27 cellular contexts compared by ENCODE assay signal in genomic region chr1:167068761-167069160, GRCh38. TPM values are rescaled to one million over a fixed set of nuclear protein-coding genes. Genes with fewer than 3 reads are reported as not detected.
"Had no signal": no experiment of that assay in that cellular context is flagged by ENCODE, and none has a peak within 500 bp of the region (broad histone marks: within the 10 kb centered on the region; RNA-seq: fewer than 3 reads in every experiment).

No MANE protein-coding gene starts in this region.

- H3K9ac ChIP-seq: KMS-11 had no signal

- H3K36me3 ChIP-seq: SJSA1 had no signal

- H3K4me2 ChIP-seq: KMS-11 had no signal

- DNase-seq: IMR-90, Kasumi-1, MM.1S, MV-4-11, NCI-H1048, NCI-H1105, NCI-H1417, NCI-H1436 treated with DMSO at 0.1 percent for 48 hours, NCI-H1694 treated with DMSO at 0.1 percent for 48 hours, NCI-H1930, NCI-H2081 treated with DMSO at 0.1 percent for 48 hours, NCI-H2171, NCI-H226, NCI-H446, NCI-H510A, NCI-H524 treated with DMSO at 0.1 percent for 48 hours, NCI-H69, NCI-H774, Right ventricle myocardium superior, RPMI8226, SIG-M5 had no signal

- H3K9me3 ChIP-seq: SJSA1 had no signal

- ATAC-seq: HepG2 had no signal

- FAIRE-seq: HepG2, RCC 7860 had no signal

- H3K4me1 ChIP-seq: SJSA1 had no signal

- H3K27ac ChIP-seq: KMS-11, SJSA1, SK-N-MC had no signal

- H3K4me3 ChIP-seq: SJSA1, SK-N-MC had no signal

RNA-seq across cellular contexts. Expression of gene GPA33, which starts 21.4 kb away (rescaled TPM):
- total RNA-seq: HepG2, IMR-90, SJSA1 had no signal
- polyA plus RNA-seq: HepG2, IMR-90 had no signal

RNA-seq across cellular contexts. Expression of gene STYXL2, which starts 25.1 kb away (rescaled TPM):
- total RNA-seq: HepG2, HT-29, IMR-90, SJSA1 had no signal
- polyA plus RNA-seq: HepG2, IMR-90 had no signal
